ENCODE assay signal across 8 cellular contexts in genomic region chr12:74490390-74491064, GRCh38. TPM values are rescaled to one million over a fixed set of nuclear protein-coding genes. Genes with fewer than 3 reads are reported as not detected.
DNase-seq lines count a peak whose midpoint lies in the region; ATAC-seq and TF ChIP-seq lines count a peak whose summit lies in the region.

No MANE protein-coding gene starts in this region.

- H3K4me1 ChIP-seq in CD8-positive, alpha-beta T cell (ENCODE audit: insufficient read depth, low read length), result no peaks in the 10 kb centered on the region

- H3K36me3 Mint-ChIP-seq in CD8-positive, alpha-beta T cell, result no peaks in the 10 kb centered on the region
- H3K36me3 Mint-ChIP-seq in T-cell, result no peaks in the 10 kb centered on the region

- H3K4me3 Mint-ChIP-seq in CD8-positive, alpha-beta T cell, result peak overlapping the region; percentile 66
- peak overlapping the region; percentile 52 to 69 (median 61) for H3K4me3 Mint-ChIP-seq in T-cell

- ATAC-seq in CD8-positive, alpha-beta T cell, result peak; percentile 42
- ATAC-seq in GM19023 (IDR thresholded peaks at IDR 0.05; ENCODE audit: unreplicated experiment) (peak; percentile 72), HG02973 (IDR thresholded peaks at IDR 0.05; ENCODE audit: unreplicated experiment) (peak; percentile 88), T-cell (replicated peaks in 1 of 4) (peak in 2 of 4 experiments; percentile 37 to 62), left ventricle myocardium superior (no peak)

- no peaks in the 10 kb centered on the region for H3K9me3 Mint-ChIP-seq in CD8-positive, alpha-beta T cell
- no peaks in the 10 kb centered on the region for H3K9me3 Mint-ChIP-seq in T-cell

- H3K27me3 ChIP-seq in CD8-positive, alpha-beta T cell (ENCODE audit: insufficient read depth, low read length), result no peaks in the 10 kb centered on the region

- CTCF ChIA-PET in CD8-positive, alpha-beta T cell (lab: Charles Lee), result no interaction called here
- CTCF ChIA-PET in T-cell (lab: Charles Lee), result interaction anchor here in 1 of 2 donors (0.6 kb wide), 1 partner anchor 786 kb away, joined by 3 read pairs; no protein-coding TSS in a partner anchor

- intact Hi-C loops in CD8-positive, alpha-beta T cell (cut with DNase I, micrococcal nuclease), result no loop called here
- intact Hi-C loops in left ventricle myocardium superior (cut with micrococcal nuclease), result no loop called here

- peaks cover 2% of the 10 kb centered on the region for H3K27me3 Mint-ChIP-seq in CD8-positive, alpha-beta T cell (ENCODE audit: low read depth)
- peaks cover 2 to 7% of the 10 kb centered on the region in 2 donors for H3K27me3 Mint-ChIP-seq in T-cell

- H3K4me3 ChIP-seq in CD8-positive, alpha-beta T cell (ENCODE audit: low read depth, low read length), result no peak overlapping the region

- H3K27ac ChIP-seq in CD8-positive, alpha-beta T cell (ENCODE audit: low read depth, low read length), result no peak overlapping the region

- TF ChIP-seq CTCF in CD8-positive, alpha-beta T cell (IDR thresholded peaks at IDR 0.05), result no peak

- DNase-seq in CD8-positive, alpha-beta T cell, result no peak
- DNase-seq in T-cell, result no peak
- DNase-seq in NCI-H510A (lab: John Stamatoyannopoulos, UW), result no peak
- DNase-seq in NCI-H69 (lab: John Stamatoyannopoulos, UW), result no peak
- no peak for DNase-seq in AG08395 (ENCODE audit: low spot score)
- DNase-seq in left ventricle myocardium superior, result no peak

- no peak overlapping the region for H3K27ac Mint-ChIP-seq in CD8-positive, alpha-beta T cell
- H3K27ac Mint-ChIP-seq in T-cell, result peak overlapping the region in 1 of 2 donors; percentile 41

- no peaks in the 10 kb centered on the region for H3K9me3 ChIP-seq in CD8-positive, alpha-beta T cell (ENCODE audit: low read length)

- H3K36me3 ChIP-seq in CD8-positive, alpha-beta T cell (ENCODE audit: insufficient read depth, low read length), result no peaks in the 10 kb centered on the region

- POLR2A ChIA-PET in CD8-positive, alpha-beta T cell (lab: Charles Lee), result no interaction called here
- POLR2A ChIA-PET in T-cell (lab: Charles Lee), result interaction anchor here in 1 of 2 donors (0.6 kb wide), 1 partner anchor 28 kb away, joined by 3 read pairs; no protein-coding TSS in a partner anchor

- peaks cover 13% of the 10 kb centered on the region for H3K4me1 Mint-ChIP-seq in CD8-positive, alpha-beta T cell (ENCODE audit: low read depth)
- H3K4me1 Mint-ChIP-seq in T-cell, result peaks cover 12 to 18% (median 13%) of the 10 kb centered on the region in 3 donors

RNA-seq across cellular contexts. Expression of gene ATXN7L3B, which starts 47.1 kb away (rescaled TPM):
- total RNA-seq in CD8-positive, alpha-beta T cell, result 10 to 100 TPM; 31.9 to 33.2 TPM
- 10 to 100 TPM; 35.1 to 46.8 (median 40.3) TPM for total RNA-seq in T-cell
- total RNA-seq in left ventricle myocardium superior, result 23.1 TPM
